ENCODE assay signal across 23 cellular contexts in the genomic region with DNA sequence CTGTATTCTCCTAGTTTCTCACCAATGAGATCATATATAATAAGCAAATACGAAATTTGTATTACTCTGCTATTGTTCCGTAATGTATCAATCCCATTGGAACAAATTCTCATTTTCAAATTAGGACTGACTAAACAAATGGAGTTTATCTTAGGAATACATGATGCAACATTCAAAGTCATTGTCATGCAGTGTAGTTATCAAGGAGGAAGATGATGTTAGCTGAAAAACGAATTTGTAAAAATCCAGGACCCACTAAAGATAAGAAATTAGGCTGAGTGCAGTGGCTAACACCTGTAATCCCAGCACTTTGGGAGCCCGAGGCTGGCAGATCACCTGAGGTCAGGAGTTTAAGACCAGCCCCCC. TPM values are rescaled to one million over a fixed set of nuclear protein-coding genes. Genes with fewer than 3 reads are reported as not detected.
DNase-seq lines count a peak whose midpoint lies in the region; ATAC-seq and TF ChIP-seq lines count a peak whose summit lies in the region.
"Had no signal": no experiment of that assay in that cellular context is flagged by ENCODE, and none has a peak within 500 bp of the region (broad histone marks: within the 10 kb centered on the region; RNA-seq: fewer than 3 reads in every experiment).

No MANE protein-coding gene starts in this region.

- POLR2A ChIA-PET in CD4-positive, alpha-beta T cell (lab: Charles Lee) = no interaction called here
- POLR2A ChIA-PET in activated CD4-positive, alpha-beta T cell treated with anti-CD3 and anti-CD28 coated beads, Interleukin-2, amount 10 ng/mL, durations not matched to agents 7 days and 5 days (lab: Charles Lee) = no interaction called here

- H3K4me1 Mint-ChIP-seq in CD4-positive, alpha-beta T cell (ENCODE audit: low read depth) = peaks cover 9% of the 10 kb centered on the region
- no peaks in the 10 kb centered on the region for H3K4me1 Mint-ChIP-seq in endothelial cell (ENCODE audit: unreplicated experiment)
- H3K4me1 Mint-ChIP-seq in effector memory CD8-positive, alpha-beta T cell (ENCODE audit: low read depth in 2 of 2) = peaks cover 9 to 22% of the 10 kb centered on the region in 2 donors
- H3K4me1 Mint-ChIP-seq in activated CD4-positive, alpha-beta T cell treated with anti-CD3 and anti-CD28 coated beads, Interleukin-2, amount 10 ng/mL, durations not matched to agents 7 days and 5 days = peaks cover 19% of the 10 kb centered on the region

- peak overlapping the region; percentile 4 for H3K27ac Mint-ChIP-seq in CD4-positive, alpha-beta T cell
- H3K27ac Mint-ChIP-seq in endothelial cell (ENCODE audit: unreplicated experiment) = no peak overlapping the region
- H3K27ac Mint-ChIP-seq in effector memory CD8-positive, alpha-beta T cell = peak overlapping the region in 1 of 2 donors; percentile 62
- H3K27ac Mint-ChIP-seq in activated CD4-positive, alpha-beta T cell treated with anti-CD3 and anti-CD28 coated beads, Interleukin-2, amount 10 ng/mL, durations not matched to agents 7 days and 5 days = no peak overlapping the region

- no peaks in the 10 kb centered on the region for H3K27me3 Mint-ChIP-seq in CD4-positive, alpha-beta T cell
- no peaks in the 10 kb centered on the region for H3K27me3 Mint-ChIP-seq in endothelial cell (ENCODE audit: unreplicated experiment)
- H3K27me3 Mint-ChIP-seq in effector memory CD8-positive, alpha-beta T cell = no peaks in the 10 kb centered on the region
- no peaks in the 10 kb centered on the region for H3K27me3 Mint-ChIP-seq in activated CD4-positive, alpha-beta T cell treated with anti-CD3 and anti-CD28 coated beads, Interleukin-2, amount 10 ng/mL, durations not matched to agents 7 days and 5 days
- H3K27me3 Mint-ChIP-seq: CD4-positive, alpha-beta memory T cell had no signal

- DNase-seq in CD4-positive, alpha-beta T cell = no peak
- DNase-seq in RWPE2 (ENCODE audit: low spot score) (no peak), endothelial cell (ENCODE audit: low spot score) (no peak), Ammon's horn (ENCODE audit: low spot score) (no peak), NCI-H1436 treated with DMSO at 0.1 percent for 48 hours (lab: John Stamatoyannopoulos, UW) (no peak)
- DNase-seq in effector memory CD8-positive, alpha-beta T cell = no peak
- no peak for DNase-seq in activated CD4-positive, alpha-beta T cell treated with anti-CD3 and anti-CD28 coated beads, Interleukin-2, amount 10 ng/mL, durations not matched to agents 7 days and 5 days
- DNase-seq: CD4-positive, alpha-beta memory T cell; COR-L47; H7; NCI-H1092; NCI-H146; NCI-H1930; NCI-H2107; NCI-H446; NCI-H524 treated with DMSO at 0.1 percent for 48 hours; NCI-H82; SJCRH30 had no signal

- peaks cover 73% of the 10 kb centered on the region for H3K36me3 Mint-ChIP-seq in CD4-positive, alpha-beta T cell (ENCODE audit: low read depth)
- H3K36me3 Mint-ChIP-seq in endothelial cell (ENCODE audit: low read depth, unreplicated experiment) = peaks cover 35% of the 10 kb centered on the region
- peaks cover 40% of the 10 kb centered on the region for H3K36me3 Mint-ChIP-seq in effector memory CD8-positive, alpha-beta T cell (ENCODE audit: insufficient read depth)
- H3K36me3 Mint-ChIP-seq in activated CD4-positive, alpha-beta T cell treated with anti-CD3 and anti-CD28 coated beads, Interleukin-2, amount 10 ng/mL, durations not matched to agents 7 days and 5 days (ENCODE audit: low read depth) = peaks cover 53% of the 10 kb centered on the region

- H3K36me3 ChIP-seq in HUES6 (ENCODE audit: control insufficient read depth, insufficient read depth, low read length) (peaks cover 80% of the 10 kb centered on the region), RWPE2 (ENCODE audit: low read depth) (peaks cover 80% of the 10 kb centered on the region)

- no peak overlapping the region for H3K4me3 ChIP-seq in HUES6 (ENCODE audit: low read depth, low read length)
- H3K4me3 ChIP-seq in RWPE2 (ENCODE audit: severe bottlenecking) = no peak overlapping the region
- H3K4me3 ChIP-seq: BLaER1 treated with 17β-estradiol and CSF1 and Interleukin-3, amounts not matched to agents 10 nM and 100 nM; SJCRH30 had no signal

- H3K4me3 Mint-ChIP-seq in CD4-positive, alpha-beta T cell = no peak overlapping the region
- peak overlapping the region; percentile 57 for H3K4me3 Mint-ChIP-seq in endothelial cell (ENCODE audit: unreplicated experiment)
- H3K4me3 Mint-ChIP-seq in effector memory CD8-positive, alpha-beta T cell = no peak overlapping the region
- no peak overlapping the region for H3K4me3 Mint-ChIP-seq in activated CD4-positive, alpha-beta T cell treated with anti-CD3 and anti-CD28 coated beads, Interleukin-2, amount 10 ng/mL, durations not matched to agents 7 days and 5 days
- H3K4me3 Mint-ChIP-seq: CD4-positive, alpha-beta memory T cell had no signal

- CTCF ChIA-PET in CD4-positive, alpha-beta T cell (lab: Charles Lee) = interaction anchor here (1.1 kb wide), 1 partner anchor 10 kb away, joined by 3 read pairs; no protein-coding TSS in a partner anchor
- CTCF ChIA-PET in activated CD4-positive, alpha-beta T cell treated with anti-CD3 and anti-CD28 coated beads, Interleukin-2, amount 10 ng/mL, durations not matched to agents 7 days and 5 days (lab: Charles Lee) = interaction anchor here (0.6 to 1.4 kb wide), 2 partner anchors 8 to 9 kb away, joined by 3 to 4 read pairs; no protein-coding TSS in a partner anchor

- no peaks in the 10 kb centered on the region for H3K27me3 ChIP-seq in CD4-positive, alpha-beta T cell (ENCODE audit: control insufficient read depth, insufficient read depth, low read length)
- H3K27me3 ChIP-seq in HUES6 (ENCODE audit: control insufficient read depth, insufficient read depth, low read length) (no peaks in the 10 kb centered on the region), RWPE2 (ENCODE audit: insufficient read depth, poor library complexity, severe bottlenecking) (no peaks in the 10 kb centered on the region)
- H3K27me3 ChIP-seq: BLaER1 treated with 17β-estradiol and CSF1 and Interleukin-3, amounts not matched to agents 10 nM and 100 nM; SJCRH30 had no signal

- no peaks in the 10 kb centered on the region for H3K9me3 Mint-ChIP-seq in CD4-positive, alpha-beta T cell
- no peaks in the 10 kb centered on the region for H3K9me3 Mint-ChIP-seq in endothelial cell (ENCODE audit: unreplicated experiment)
- no peaks in the 10 kb centered on the region for H3K9me3 Mint-ChIP-seq in effector memory CD8-positive, alpha-beta T cell
- no peaks in the 10 kb centered on the region for H3K9me3 Mint-ChIP-seq in activated CD4-positive, alpha-beta T cell treated with anti-CD3 and anti-CD28 coated beads, Interleukin-2, amount 10 ng/mL, durations not matched to agents 7 days and 5 days
- H3K9me3 Mint-ChIP-seq: CD4-positive, alpha-beta memory T cell had no signal

- intact Hi-C loops in CD4-positive, alpha-beta T cell (cut with DNase I, micrococcal nuclease) = no loop called here

- H3K27ac ChIP-seq in CD4-positive, alpha-beta T cell (ENCODE audit: low read depth, low read length) = no peak overlapping the region
- 0 out of 2 replicates have a peak overlapping the region, but pooled peaks have one; percentile 15 for H3K27ac ChIP-seq in HUES6 (ENCODE audit: low read depth, low read length)
- peak overlapping the region; percentile 75 for H3K27ac ChIP-seq in RWPE2 (ENCODE audit: poor library complexity, severe bottlenecking)
- H3K27ac ChIP-seq: BLaER1 treated with 17β-estradiol and CSF1 and Interleukin-3, amounts not matched to agents 10 nM and 100 nM; KMS-11; SJCRH30 had no signal

- no peak for ATAC-seq in CD4-positive, alpha-beta T cell (ENCODE audit: poor library complexity)
- no peak for ATAC-seq in RWPE2 (ENCODE audit: low read depth)
- no peak for ATAC-seq in effector memory CD8-positive, alpha-beta T cell (replicated peaks)
- ATAC-seq: Right ventricle myocardium inferior, SK-N-SH treated with all-trans-retinoic acid at 6 μM for 48 hours had no signal

- no peak for TF ChIP-seq CTCF in CD4-positive, alpha-beta T cell (IDR thresholded peaks at IDR 0.05)
- TF ChIP-seq CTCF in RWPE2 (IDR thresholded peaks at IDR 0.05; ENCODE audit: poor library complexity, severe bottlenecking) (no peak), endothelial cell (IDR thresholded peaks at IDR 0.05; ENCODE audit: unreplicated experiment) (no peak)

- no peaks in the 10 kb centered on the region for H3K9me3 ChIP-seq in CD4-positive, alpha-beta T cell (ENCODE audit: control insufficient read depth, low read length)
- H3K9me3 ChIP-seq in HUES6 (ENCODE audit: control insufficient read depth, insufficient read depth, low read depth, low read length) (no peaks in the 10 kb centered on the region), RWPE2 (ENCODE audit: severe bottlenecking) (no peaks in the 10 kb centered on the region)
- H3K9me3 ChIP-seq: SJCRH30 had no signal

- H3K9ac ChIP-seq in HUES6 (ENCODE audit: low read length) = no peak overlapping the region
- H3K9ac ChIP-seq: BLaER1 treated with 17β-estradiol and CSF1 and Interleukin-3, amounts not matched to agents 10 nM and 100 nM; KMS-11 had no signal

- H3K4me1 ChIP-seq in HUES6 (ENCODE audit: control insufficient read depth, insufficient read depth, low read length) = no peaks in the 10 kb centered on the region
- peaks cover 18% of the 10 kb centered on the region for H3K4me1 ChIP-seq in RWPE2 (ENCODE audit: insufficient read depth, poor library complexity, severe bottlenecking)
- H3K4me1 ChIP-seq: SJCRH30 had no signal

RNA-seq across cellular contexts. Expression of gene SEPTIN2, which starts 14.9 kb away (rescaled TPM):
- 100 to 1,000 TPM; 189 to 196 TPM for total RNA-seq in CD4-positive, alpha-beta T cell
- total RNA-seq in endothelial cell (ENCODE audit: unreplicated experiment) = 487 TPM
- 100 to 1,000 TPM; 195 to 211 TPM for total RNA-seq in activated CD4-positive, alpha-beta T cell treated with anti-CD3 and anti-CD28 coated beads, Interleukin-2, amount 10 ng/mL, durations not matched to agents 7 days and 5 days

RNA-seq across cellular contexts. Expression of gene HDLBP, which starts 15.1 kb away (rescaled TPM):
- total RNA-seq in CD4-positive, alpha-beta T cell = 10 to 100 TPM; 82.0 to 97.9 TPM
- total RNA-seq in endothelial cell (ENCODE audit: unreplicated experiment) = 364 TPM
- 100 to 1,000 TPM; 198 to 203 TPM for total RNA-seq in activated CD4-positive, alpha-beta T cell treated with anti-CD3 and anti-CD28 coated beads, Interleukin-2, amount 10 ng/mL, durations not matched to agents 7 days and 5 days

RNA-seq across cellular contexts. Expression of gene FARP2, which starts 25.5 kb away (rescaled TPM):
- total RNA-seq in CD4-positive, alpha-beta T cell = 10 to 100 TPM; 17.2 to 18.3 TPM
- total RNA-seq in endothelial cell (ENCODE audit: unreplicated experiment) = 19.1 TPM
- total RNA-seq in activated CD4-positive, alpha-beta T cell treated with anti-CD3 and anti-CD28 coated beads, Interleukin-2, amount 10 ng/mL, durations not matched to agents 7 days and 5 days = 10 to 100 TPM; 18.2 to 18.4 TPM
